In genomic region chr3:43689766-43690399, GRCh38 we compare ENCODE assay signal across 8 cellular contexts. TPM values are rescaled to one million over a fixed set of nuclear protein-coding genes. Genes with fewer than 3 reads are reported as not detected.
A peak's percentile ranks its signal among the peaks of the same experiment; 100 is the strongest.
DNase-seq lines count a peak whose midpoint lies in the region; ATAC-seq and TF ChIP-seq lines count a peak whose summit lies in the region.

No MANE protein-coding gene starts in this region.

- H3K9me3 ChIP-seq in ascending aorta: no peaks in the 10 kb centered on the region
- no peaks in the 10 kb centered on the region for H3K9me3 ChIP-seq in left lung
- H3K9me3 ChIP-seq in tibial artery: no peaks in the 10 kb centered on the region

- no peaks in the 10 kb centered on the region for H3K36me3 ChIP-seq in ascending aorta
- no peaks in the 10 kb centered on the region for H3K36me3 ChIP-seq in left lung
- no peaks in the 10 kb centered on the region for H3K36me3 ChIP-seq in tibial artery

- no peak for ATAC-seq in left ventricle myocardium superior
- peak; percentile 56 for ATAC-seq in left lung
- no peak for ATAC-seq in GM19395 (IDR thresholded peaks at IDR 0.05; ENCODE audit: unreplicated experiment)

- H3K27me3 ChIP-seq in ascending aorta (no peaks in the 10 kb centered on the region), left lung (no peaks in the 10 kb centered on the region), tibial artery (no peaks in the 10 kb centered on the region)

- intact Hi-C loops in cardiac septum (cut with DNase I) (loop anchor here (2.0 to 5.0 kb wide), 3 partner anchors 47 to 79 kb away; partner anchors contain the start of gene ANO10), left ventricle myocardium superior (cut with micrococcal nuclease) (no loop called here), ascending aorta (cut with DNase I) (loop anchor here (1.0 to 10.0 kb wide), 4 partner anchors 33 to 145 kb away; partner anchors contain the start of gene ANO10), left lung (cut with DNase I) (no loop called here), tibial artery (cut with DNase I; ENCODE audit: low total_unique reads) (loop anchor here (5.0 to 10.0 kb wide), 2 partner anchors 68 to 85 kb away; partner anchors contain the start of gene ANO10)

- H3K4me3 ChIP-seq in ascending aorta (peak overlapping the region; percentile 81 to 96), left lung (peak overlapping the region; percentile 66 to 88), tibial artery (peak overlapping the region; percentile 65 to 66)

- DNase-seq in cardiac septum (ENCODE audit: low spot score) (peak; percentile 77), left ventricle myocardium superior (no peak), ascending aorta (ENCODE audit: low spot score in 2 of 2) (no peak), left lung (no peak), tibial artery (peak in 1 of 2 donors; percentile 34), SKM-1 (lab: John Stamatoyannopoulos, UW; ENCODE audit: unreplicated experiment) (no peak)
- no peak for DNase-seq in NK-92 treated with Interleukin-12 subunit alpha and Interleukin-12 subunit beta, amount 100 ng/mL, for 24 hours (lab: John Stamatoyannopoulos, UW)

- no peak for TF ChIP-seq CTCF in ascending aorta (IDR thresholded peaks at IDR 0.05)
- TF ChIP-seq CTCF in left lung (IDR thresholded peaks at IDR 0.05): no peak
- no peak for TF ChIP-seq CTCF in tibial artery (IDR thresholded peaks at IDR 0.05)

- peaks cover 0 to 11% of the 10 kb centered on the region in 2 donors for H3K4me1 ChIP-seq in ascending aorta
- H3K4me1 ChIP-seq in left lung: peaks cover 0 to 34% of the 10 kb centered on the region in 2 donors
- H3K4me1 ChIP-seq in tibial artery: peaks cover 0 to 24% (median 16%) of the 10 kb centered on the region in 4 donors

- H3K27ac ChIP-seq in ascending aorta (peak overlapping the region in 1 of 2 donors; percentile 89), left lung (peak overlapping the region; percentile 97), tibial artery (peak overlapping the region; percentile 83)

RNA-seq across cellular contexts. Expression of gene ABHD5, which starts 0.9 kb away (rescaled TPM):
- total RNA-seq in cardiac septum (23.5 TPM), left ventricle myocardium superior (26.3 TPM), ascending aorta (5.3 TPM), left lung (10 to 100 TPM; 31.9 to 41.0 TPM)

Comparison
In these comparisons a context has a peak if more than half of its experiments do, and no peak if none do; other contexts are left out.
1. intact Hi-C loops: an anchor here in cardiac septum (2.0 to 5.0 kb wide), ascending aorta (1.0 to 10.0 kb wide) and tibial artery (5.0 to 10.0 kb wide); none called in left ventricle myocardium superior and left lung.